In the genomic region with DNA sequence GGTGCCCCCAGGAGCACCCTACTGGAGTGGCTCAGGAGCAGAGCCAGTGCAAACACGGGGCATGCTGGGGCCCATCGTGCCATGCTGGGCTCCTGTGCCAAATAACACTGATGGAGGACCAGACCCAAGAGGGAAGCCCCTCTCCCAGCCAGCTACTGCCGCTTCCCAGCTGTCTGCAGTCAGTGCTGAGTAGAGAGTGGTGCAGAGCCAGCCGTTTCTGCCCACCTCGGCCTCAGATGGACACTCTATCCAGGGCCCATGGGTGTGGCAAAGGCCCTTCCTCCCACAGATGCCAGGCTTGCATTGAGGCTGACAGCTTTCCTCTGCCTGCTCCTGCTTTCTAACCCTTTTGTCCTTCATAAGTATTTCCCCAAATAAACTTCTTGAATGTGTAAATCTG, we compare ENCODE assay signal across 14 cellular contexts.
"Had no signal": no experiment of that assay in that cellular context is flagged by ENCODE, and none has a peak within 500 bp of the region (broad histone marks: within the 10 kb centered on the region; RNA-seq: fewer than 3 reads in every experiment).

No MANE protein-coding gene starts in this region.

- H3K27me3 Mint-ChIP-seq: activated CD4-positive, alpha-beta memory T cell treated with anti-CD3 and anti-CD28 coated beads for 36 hours; activated naive CD8-positive, alpha-beta T cell treated with anti-CD3 and anti-CD28 coated beads, Interleukin-2, amount 50 U/mL, for 24 hours; type B pancreatic cell had no signal

- H3K36me3 Mint-ChIP-seq: activated CD4-positive, alpha-beta memory T cell treated with anti-CD3 and anti-CD28 coated beads for 36 hours had no signal

- H3K4me3 Mint-ChIP-seq: activated CD4-positive, alpha-beta memory T cell treated with anti-CD3 and anti-CD28 coated beads for 36 hours; activated naive CD8-positive, alpha-beta T cell treated with anti-CD3 and anti-CD28 coated beads, Interleukin-2, amount 50 U/mL, for 24 hours; activated T-cell treated with anti-CD3 and anti-CD28 coated beads, Interleukin-2, amount 50 U/mL, for 4 hours; type B pancreatic cell had no signal

- ATAC-seq: activated naive CD8-positive, alpha-beta T cell treated with anti-CD3 and anti-CD28 coated beads, Interleukin-2, amount 50 U/mL, for 24 hours; activated T-cell treated with anti-CD3 and anti-CD28 coated beads, Interleukin-2, amount 50 U/mL, for 4 hours; left lobe of liver; pancreas; stimulated activated naive CD8-positive, alpha-beta T cell treated with anti-CD3 and anti-CD28 coated beads, Interleukin-15, Interleukin-2, amounts not matched to agents 100 U/mL and 50 U/mL, for 24 hours had no signal

- DNase-seq: activated CD4-positive, alpha-beta memory T cell treated with anti-CD3 and anti-CD28 coated beads for 36 hours; activated gamma-delta T cell treated with Interleukin-2 at 50 U/mL for 16 hours; activated naive CD8-positive, alpha-beta T cell treated with anti-CD3 and anti-CD28 coated beads, Interleukin-2, amount 50 U/mL, for 24 hours; activated T-cell treated with anti-CD3 and anti-CD28 coated beads, Interleukin-2, amount 50 U/mL, for 4 hours; dorsolateral prefrontal cortex; esophagus squamous epithelium; foreskin fibroblast; head of caudate nucleus; pancreas; stimulated activated CD4-positive, alpha-beta T cell treated with anti-CD3 and anti-CD28 coated beads, Interleukin-2, amount 100 ng/mL, for 48 hours; stimulated activated naive CD8-positive, alpha-beta T cell treated with anti-CD3 and anti-CD28 coated beads, Interleukin-15, Interleukin-2, amounts not matched to agents 100 U/mL and 50 U/mL, for 24 hours; T1000 had no signal

- H3K9me3 Mint-ChIP-seq: activated CD4-positive, alpha-beta memory T cell treated with anti-CD3 and anti-CD28 coated beads for 36 hours; activated naive CD8-positive, alpha-beta T cell treated with anti-CD3 and anti-CD28 coated beads, Interleukin-2, amount 50 U/mL, for 24 hours; activated T-cell treated with anti-CD3 and anti-CD28 coated beads, Interleukin-2, amount 50 U/mL, for 4 hours; type B pancreatic cell had no signal

- H3K27ac Mint-ChIP-seq: activated CD4-positive, alpha-beta memory T cell treated with anti-CD3 and anti-CD28 coated beads for 36 hours; activated naive CD8-positive, alpha-beta T cell treated with anti-CD3 and anti-CD28 coated beads, Interleukin-2, amount 50 U/mL, for 24 hours; type B pancreatic cell had no signal
